Comparison of ENCODE assay signal across 25 cellular contexts in genomic region chr12:78121969-78122610, GRCh38.
DNase-seq lines count a peak whose midpoint lies in the region; ATAC-seq, FAIRE-seq and TF ChIP-seq lines count a peak whose summit lies in the region.
"Had no signal": no experiment of that assay in that cellular context is flagged by ENCODE, and none has a peak within 500 bp of the region (broad histone marks: within the 10 kb centered on the region; RNA-seq: fewer than 3 reads in every experiment).

No MANE protein-coding gene starts in this region.

- H3K9me2 ChIP-seq in Karpas-422 (replicated peaks; ENCODE audit: insufficient read depth, low read length) = no peaks in the 10 kb centered on the region

- TF ChIP-seq CTCF in left ventricle myocardium inferior (IDR thresholded peaks at IDR 0.05; ENCODE audit: borderline replicate concordance) (no peak), heart left ventricle (IDR thresholded peaks at IDR 0.05) (no peak), astrocyte (IDR thresholded peaks at IDR 0.05; ENCODE audit: insufficient read depth, low read depth, low read length) (no peak)

- TF ChIP-seq POLR2A in heart left ventricle (IDR thresholded peaks at IDR 0.05) = no peak

- no peaks in the 10 kb centered on the region for H3K4me1 Mint-ChIP-seq in astrocyte (ENCODE audit: low read depth, unreplicated experiment)
- H3K4me1 Mint-ChIP-seq: activated naive CD4-positive, alpha-beta T cell treated with anti-CD3 and anti-CD28 coated beads, Interleukin-2, amount 10 ng/mL, durations not matched to agents 7 days and 5 days; T-helper 17 cell had no signal

- H3K9me3 Mint-ChIP-seq in astrocyte (ENCODE audit: unreplicated experiment) = no peaks in the 10 kb centered on the region

- no peaks in the 10 kb centered on the region for H3K27me3 Mint-ChIP-seq in astrocyte (ENCODE audit: low read depth, unreplicated experiment)
- H3K27me3 Mint-ChIP-seq: activated CD8-positive, alpha-beta T cell treated with anti-CD3 and anti-CD28 coated beads for 36 hours; activated naive CD4-positive, alpha-beta T cell treated with anti-CD3 and anti-CD28 coated beads, Interleukin-2, amount 10 ng/mL, durations not matched to agents 7 days and 5 days; T-helper 17 cell had no signal

- H3K36me3 ChIP-seq in left ventricle myocardium inferior = peaks cover 8% of the 10 kb centered on the region
- peaks cover 0 to 15% (median 0%) of the 10 kb centered on the region in 9 donors for H3K36me3 ChIP-seq in heart left ventricle
- H3K36me3 ChIP-seq in astrocyte (ENCODE audit: insufficient read depth, low read length) = peaks cover 5% of the 10 kb centered on the region
- H3K36me3 ChIP-seq in Karpas-422 (ENCODE audit: insufficient read depth, low read length) = no peaks in the 10 kb centered on the region

- peak; percentile 10 for DNase-seq in left ventricle myocardium inferior
- DNase-seq in heart left ventricle = no peak
- peak; percentile 44 for DNase-seq in astrocyte (ENCODE audit: low read depth)
- DNase-seq in iris pigment epithelial cell (ENCODE audit: low read depth) = peak; percentile 65
- DNase-seq in inferior parietal cortex (ENCODE audit: extremely low spot score) = no peak
- no peak for DNase-seq in NCI-H187 (lab: John Stamatoyannopoulos, UW)
- no peak for DNase-seq in NCI-H510A (lab: John Stamatoyannopoulos, UW)
- no peak for DNase-seq in Karpas-422
- DNase-seq: activated CD8-positive, alpha-beta T cell treated with anti-CD3 and anti-CD28 coated beads for 36 hours; activated naive CD4-positive, alpha-beta T cell treated with anti-CD3 and anti-CD28 coated beads, Interleukin-2, amount 10 ng/mL, durations not matched to agents 7 days and 5 days; activated T-cell treated with anti-CD3 and anti-CD28 coated beads, Interleukin-2, amount 50 U/mL, for 1 hour; body of pancreas; cortex of kidney; DMS153; foreskin keratinocyte; left colon; OCI-M1; small intestine; stimulated activated CD4-positive, alpha-beta T cell treated with anti-CD3 and anti-CD28 coated beads, Interleukin-4, amount 100 ng/mL, for 4 hours; T-helper 17 cell had no signal

- no peak overlapping the region for H3K27ac Mint-ChIP-seq in astrocyte (ENCODE audit: unreplicated experiment)
- H3K27ac Mint-ChIP-seq: activated CD8-positive, alpha-beta T cell treated with anti-CD3 and anti-CD28 coated beads for 36 hours; activated naive CD4-positive, alpha-beta T cell treated with anti-CD3 and anti-CD28 coated beads, Interleukin-2, amount 10 ng/mL, durations not matched to agents 7 days and 5 days; T-helper 17 cell had no signal

- H2AFZ ChIP-seq in astrocyte (ENCODE audit: low read depth, low read length) = no peak overlapping the region
- no peak overlapping the region for H2AFZ ChIP-seq in Karpas-422 (ENCODE audit: low read length)

- no peak for ATAC-seq in heart left ventricle
- ATAC-seq: activated CD8-positive, alpha-beta T cell treated with anti-CD3 and anti-CD28 coated beads for 36 hours; body of pancreas; foreskin keratinocyte; GM12878; HCT116; HepG2; left colon; T-helper 17 cell had no signal

- WGBS in heart left ventricle, 4 donors = 91 to 92% (median 92%) methylated on average over 16 of the region's 16 CpGs

- H3K4me1 ChIP-seq in left ventricle myocardium inferior = no peaks in the 10 kb centered on the region
- no peaks in the 10 kb centered on the region for H3K4me1 ChIP-seq in heart left ventricle
- H3K4me1 ChIP-seq in astrocyte (ENCODE audit: insufficient read depth, low read length) = no peaks in the 10 kb centered on the region
- H3K4me1 ChIP-seq in Karpas-422 (ENCODE audit: low read length) = no peaks in the 10 kb centered on the region
- H3K4me1 ChIP-seq: body of pancreas, foreskin keratinocyte had no signal

- H3K4me3 ChIP-seq in left ventricle myocardium inferior = no peak overlapping the region
- no peak overlapping the region for H3K4me3 ChIP-seq in heart left ventricle
- H3K4me3 ChIP-seq in astrocyte (ENCODE audit: insufficient read depth, low read depth, low read length) = no peak overlapping the region
- H3K4me3 ChIP-seq in Karpas-422 (ENCODE audit: low read length) = no peak overlapping the region
- H3K4me3 ChIP-seq: body of pancreas, GM12878 had no signal

- H3K79me2 ChIP-seq in astrocyte (ENCODE audit: insufficient read depth, low read length) (no peaks in the 10 kb centered on the region), Karpas-422 (ENCODE audit: low read length) (no peaks in the 10 kb centered on the region)

- H3K27me3 ChIP-seq in left ventricle myocardium inferior (ENCODE audit: low read depth) (no peaks in the 10 kb centered on the region), heart left ventricle (no peaks in the 10 kb centered on the region), astrocyte (ENCODE audit: insufficient read depth, low read length) (no peaks in the 10 kb centered on the region), Karpas-422 (ENCODE audit: low read length) (no peaks in the 10 kb centered on the region)
- H3K27me3 ChIP-seq: body of pancreas, foreskin keratinocyte had no signal

- H3K9me3 ChIP-seq in left ventricle myocardium inferior (replicated peaks) (no peaks in the 10 kb centered on the region), heart left ventricle (no peaks in the 10 kb centered on the region), astrocyte (ENCODE audit: insufficient read depth, low read depth, low read length) (no peaks in the 10 kb centered on the region), Karpas-422 (ENCODE audit: low read length) (no peaks in the 10 kb centered on the region)
- H3K9me3 ChIP-seq: body of pancreas had no signal

- peaks cover 2% of the 10 kb centered on the region for H3K36me3 Mint-ChIP-seq in astrocyte (ENCODE audit: low read depth, unreplicated experiment)
- H3K36me3 Mint-ChIP-seq: activated naive CD4-positive, alpha-beta T cell treated with anti-CD3 and anti-CD28 coated beads, Interleukin-2, amount 10 ng/mL, durations not matched to agents 7 days and 5 days had no signal

- no peak for FAIRE-seq in astrocyte (lab: Jason Lieb, UNC)
- FAIRE-seq: endothelial cell of umbilical vein, GM12878, HepG2, small intestine, urothelium cell line had no signal

- intact Hi-C loops in left ventricle myocardium inferior (cut with micrococcal nuclease) = no loop called here
- intact Hi-C loops in heart left ventricle (cut with DNase I) = loop anchor here in 7 of 10 donors (5.0 to 10.0 kb wide), 4 partner anchors 107 to 127 kb away; no protein-coding TSS in a partner anchor

- H4K20me1 ChIP-seq in astrocyte (ENCODE audit: insufficient read depth, low read length) (no peaks in the 10 kb centered on the region), Karpas-422 (ENCODE audit: insufficient read depth, low read depth, low read length) (no peaks in the 10 kb centered on the region)

- H3K9ac ChIP-seq in astrocyte (ENCODE audit: low read length) (no peak overlapping the region), Karpas-422 (ENCODE audit: low read length) (no peak overlapping the region)

- H3K27ac ChIP-seq in left ventricle myocardium inferior (replicated peaks) (no peak overlapping the region), heart left ventricle (no peak overlapping the region), astrocyte (ENCODE audit: low read depth, low read length) (peak overlapping the region; percentile 24), Karpas-422 (ENCODE audit: low read length) (no peak overlapping the region)
- H3K27ac ChIP-seq: body of pancreas, foreskin keratinocyte had no signal

- H3K4me2 ChIP-seq in astrocyte (ENCODE audit: low read length) (no peak overlapping the region), Karpas-422 (ENCODE audit: low read depth, low read length, poor library complexity, severe bottlenecking) (no peak overlapping the region)

- no peak overlapping the region for H3K4me3 Mint-ChIP-seq in astrocyte (ENCODE audit: unreplicated experiment)
- H3K4me3 Mint-ChIP-seq: activated CD8-positive, alpha-beta T cell treated with anti-CD3 and anti-CD28 coated beads for 36 hours; activated naive CD4-positive, alpha-beta T cell treated with anti-CD3 and anti-CD28 coated beads, Interleukin-2, amount 10 ng/mL, durations not matched to agents 7 days and 5 days; T-helper 17 cell had no signal

Comparison
In these comparisons a context has a peak if more than half of its experiments do, and no peak if none do; other contexts are left out.
1. DNase-seq: peak in left ventricle myocardium inferior (single experiment), astrocyte (single experiment) and iris pigment epithelial cell (single experiment); none in heart left ventricle (0 of 5), inferior parietal cortex (single experiment), NCI-H187 (0 of 2), NCI-H510A (single experiment) and Karpas-422 (single experiment).